ENCODE assay signal across 28 cellular contexts in the genomic region with DNA sequence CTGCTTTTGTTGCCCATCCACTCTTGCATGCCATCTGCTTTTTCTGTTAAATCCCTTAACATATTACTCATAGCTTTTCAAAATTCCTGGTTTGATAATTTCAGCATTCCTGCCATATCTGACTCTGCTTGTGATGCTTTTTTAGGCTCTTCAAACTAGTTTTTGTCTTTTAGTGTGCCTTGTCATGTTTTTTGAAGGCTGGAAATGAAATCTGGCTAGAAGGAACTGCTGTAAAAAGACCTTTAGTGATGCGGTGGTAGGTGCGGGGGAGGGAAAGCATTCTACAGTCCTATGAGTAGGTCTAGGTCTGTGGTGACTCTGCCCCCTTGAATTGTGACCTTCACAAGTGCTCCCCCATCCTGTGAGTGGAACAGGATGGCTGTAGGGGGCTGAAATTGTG. TPM values are rescaled to one million over a fixed set of nuclear protein-coding genes. Genes with fewer than 3 reads are reported as not detected.
DNase-seq lines count a peak whose midpoint lies in the region; TF ChIP-seq lines count a peak whose summit lies in the region.
"Had no signal": no experiment of that assay in that cellular context is flagged by ENCODE, and none has a peak within 500 bp of the region (broad histone marks: within the 10 kb centered on the region; RNA-seq: fewer than 3 reads in every experiment).

No MANE protein-coding gene starts in this region.

- peak overlapping the region in 1 of 7 donors; percentile 36 for H3K4me3 Mint-ChIP-seq in CD8-positive, alpha-beta memory T cell
- H3K4me3 Mint-ChIP-seq: activated CD8-positive, alpha-beta memory T cell treated with anti-CD3 and anti-CD28 coated beads, Interleukin-2, amount 10 ng/mL, durations not matched to agents 7 days and 5 days; activated T-cell treated with anti-CD3 and anti-CD28 coated beads, Interleukin-2, amount 50 U/mL, for 72 hours had no signal

- peaks cover 0 to 10% (median 0%) of the 10 kb centered on the region in 3 donors for H3K36me3 Mint-ChIP-seq in CD8-positive, alpha-beta memory T cell
- H3K36me3 Mint-ChIP-seq: activated naive CD4-positive, alpha-beta T cell treated with anti-CD3 and anti-CD28 coated beads, Interleukin-2, amount 50 U/mL, for 72 hours had no signal

- H3K36me3 ChIP-seq in CD8-positive, alpha-beta memory T cell (ENCODE audit: insufficient read depth, low read length): no peaks in the 10 kb centered on the region
- no peaks in the 10 kb centered on the region for H3K36me3 ChIP-seq in osteoblast (ENCODE audit: insufficient read depth, low read length)
- H3K36me3 ChIP-seq: BLaER1, vagina had no signal

- H3K79me2 ChIP-seq in osteoblast (ENCODE audit: insufficient read depth, low read length): no peaks in the 10 kb centered on the region

- peaks cover 33 to 53% (median 34%) of the 10 kb centered on the region in 3 donors for H3K4me1 Mint-ChIP-seq in CD8-positive, alpha-beta memory T cell

- no peaks in the 10 kb centered on the region for H4K20me1 ChIP-seq in osteoblast (ENCODE audit: insufficient read depth, low read length)
- H4K20me1 ChIP-seq: BLaER1 had no signal

- no peaks in the 10 kb centered on the region for H3K27me3 ChIP-seq in CD8-positive, alpha-beta memory T cell (ENCODE audit: insufficient read depth, low read length, poor library complexity, severe bottlenecking)
- H3K27me3 ChIP-seq in dorsolateral prefrontal cortex (no peaks in the 10 kb centered on the region), osteoblast (ENCODE audit: insufficient read depth, low read length) (no peaks in the 10 kb centered on the region)
- H3K27me3 ChIP-seq: BLaER1, vagina had no signal

- H3K9me3 Mint-ChIP-seq in CD8-positive, alpha-beta memory T cell: peaks cover 0 to 2% (median 0%) of the 10 kb centered on the region in 5 donors
- H3K9me3 Mint-ChIP-seq: activated T-cell treated with anti-CD3 and anti-CD28 coated beads, Interleukin-2, amount 50 U/mL, for 72 hours had no signal

- H3K27ac ChIP-seq in CD8-positive, alpha-beta memory T cell (ENCODE audit: low read depth, low read length): no peak overlapping the region
- H3K27ac ChIP-seq in dorsolateral prefrontal cortex: peak overlapping the region in 55 of 59 donors; percentile 82 to 99 (median 97)
- peak overlapping the region; percentile 70 for H3K27ac ChIP-seq in osteoblast (ENCODE audit: low read depth, low read length)
- H3K27ac ChIP-seq: BLaER1, foreskin keratinocyte, RWPE1, skin epidermis, vagina had no signal

- H3K27me3 Mint-ChIP-seq in CD8-positive, alpha-beta memory T cell: no peaks in the 10 kb centered on the region

- peak overlapping the region in 6 of 8 donors; percentile 22 to 97 (median 94) for H3K27ac Mint-ChIP-seq in CD8-positive, alpha-beta memory T cell
- H3K27ac Mint-ChIP-seq: activated CD8-positive, alpha-beta memory T cell treated with anti-CD3 and anti-CD28 coated beads, Interleukin-2, amount 10 ng/mL, durations not matched to agents 7 days and 5 days; activated T-cell treated with anti-CD3 and anti-CD28 coated beads, Interleukin-2, amount 50 U/mL, for 72 hours had no signal

- TF ChIP-seq CTCF in dorsolateral prefrontal cortex (IDR thresholded peaks at IDR 0.05 in 54 of 56, conservative IDR thresholded peaks at IDR 0.05 in 2 of 56; ENCODE audit: low read depth in 1 of 56, partially characterized antibody in 56 of 56): no peak
- TF ChIP-seq CTCF in osteoblast (IDR thresholded peaks at IDR 0.05; ENCODE audit: extremely low read depth, low read depth, low read length): no peak

- CTCF ChIA-PET in CD8-positive, alpha-beta memory T cell (lab: Charles Lee): interaction anchor here (1.3 kb wide), 1 partner anchor 16 kb away, joined by 4 read pairs; a partner anchor contains a TSS

- no peaks in the 10 kb centered on the region for H3K9me3 ChIP-seq in CD8-positive, alpha-beta memory T cell (ENCODE audit: low read length)
- H3K9me3 ChIP-seq in osteoblast (ENCODE audit: low read depth, low read length): peaks cover 7% of the 10 kb centered on the region
- H3K9me3 ChIP-seq: vagina had no signal

- H3K4me3 ChIP-seq in CD8-positive, alpha-beta memory T cell (ENCODE audit: low read length): no peak overlapping the region
- H3K4me3 ChIP-seq in dorsolateral prefrontal cortex: no peak overlapping the region
- no peak overlapping the region for H3K4me3 ChIP-seq in osteoblast (ENCODE audit: insufficient read depth, low read length)
- H3K4me3 ChIP-seq: BLaER1, skin epidermis, vagina had no signal

- no peak for DNase-seq in CD8-positive, alpha-beta memory T cell
- DNase-seq in NCI-H226: peak; percentile 6
- no peak for DNase-seq in dorsolateral prefrontal cortex
- DNase-seq in osteoblast (ENCODE audit: insufficient read length, low spot score, missing footprints): no peak
- DNase-seq in DMS53 treated with DMSO at 0.1 percent for 48 hours (lab: John Stamatoyannopoulos, UW; ENCODE audit: unreplicated experiment): no peak
- no peak for DNase-seq in SHP77 treated with DMSO at 0.1 percent for 48 hours (lab: John Stamatoyannopoulos, UW)
- no peak for DNase-seq in SIG-M5 (lab: John Stamatoyannopoulos, UW)
- no peak for DNase-seq in NCI-H748 (lab: John Stamatoyannopoulos, UW; ENCODE audit: unreplicated experiment)
- DNase-seq: activated CD4-positive, alpha-beta T cell treated with anti-CD3 and anti-CD28 coated beads for 48 hours; activated CD8-positive, alpha-beta memory T cell treated with anti-CD3 and anti-CD28 coated beads, Interleukin-2, amount 10 ng/mL, durations not matched to agents 7 days and 5 days; activated T-cell treated with anti-CD3 and anti-CD28 coated beads, Interleukin-2, amount 50 U/mL, for 72 hours; cerebellar nuclear complex; effector CD4-positive, alpha-beta T cell; foreskin keratinocyte; NCI-H187; NCI-H2227 treated with DMSO at 0.1 percent for 48 hours; NCI-H82; occipital lobe; stimulated activated CD4-positive, alpha-beta T cell treated with anti-CD3 and anti-CD28 coated beads, Interleukin-1b, Interleukin-23, amount 100 ng/mL, for 48 hours; T-helper 2 cell had no signal

- POLR2A ChIA-PET in CD8-positive, alpha-beta memory T cell (lab: Charles Lee): interaction anchor here (1.1 kb wide), 1 partner anchor 16 kb away, joined by 3 read pairs; a partner anchor contains a TSS

- peaks cover 45% of the 10 kb centered on the region for H3K4me1 ChIP-seq in CD8-positive, alpha-beta memory T cell (ENCODE audit: insufficient read depth, low read length)
- peaks cover 4% of the 10 kb centered on the region for H3K4me1 ChIP-seq in osteoblast (ENCODE audit: insufficient read depth, low read length)
- H3K4me1 ChIP-seq: foreskin keratinocyte, vagina had no signal

- intact Hi-C loops in dorsolateral prefrontal cortex (cut with DNase I): no loop called here

- no peak overlapping the region for H3K4me2 ChIP-seq in osteoblast (ENCODE audit: insufficient read depth, low read length)
- H3K4me2 ChIP-seq: BLaER1 had no signal

- H2AFZ ChIP-seq in osteoblast (ENCODE audit: low read length): no peak overlapping the region

RNA-seq across cellular contexts. Expression of a gene that starts 15.0 kb away (rescaled TPM):
- 1 to 10 TPM in 1 of 2 experiments, under 1 TPM in 1; 0.91 to 1.4 TPM for total RNA-seq in CD8-positive, alpha-beta memory T cell
- polyA plus RNA-seq in CD8-positive, alpha-beta memory T cell: 24.1 TPM
- total RNA-seq in dorsolateral prefrontal cortex (100 to 1,000 TPM; 128 to 991 (median 344) TPM), osteoblast (0.29 and 1.4 TPM in 2 replicates)
- total RNA-seq: activated naive CD4-positive, alpha-beta T cell treated with anti-CD3 and anti-CD28 coated beads, Interleukin-2, amount 50 U/mL, for 72 hours; epithelial cell of proximal tubule; foreskin keratinocyte; HT1080; left lobe of liver had no signal

RNA-seq across cellular contexts. Expression of a gene that starts 15.6 kb away (rescaled TPM):
- 10 to 100 TPM; 69.8 to 71.6 TPM for total RNA-seq in CD8-positive, alpha-beta memory T cell
- 287 TPM for polyA plus RNA-seq in CD8-positive, alpha-beta memory T cell
- total RNA-seq in dorsolateral prefrontal cortex (100 to 1,000 TPM in 107 of 120 experiments, 10 to 100 TPM in 13; 91.1 to 161 (median 119) TPM), osteoblast (134 and 136 TPM in 2 replicates)

Comparison
In these comparisons a context has a peak if more than half of its experiments do, and no peak if none do; other contexts are left out.
1. RNA of a gene that starts 15.0 kb away (total RNA-seq): 128 to 991 TPM in dorsolateral prefrontal cortex; 0.29 to 1.4 TPM in osteoblast and 0.91 to 1.4 TPM in CD8-positive, alpha-beta memory T cell; every median in the first group is over 10 times any median in the second.